Comparison of ENCODE assay signal across 8 cellular contexts in genomic region chr11:61815790-61816735, GRCh38. TPM values are rescaled to one million over a fixed set of nuclear protein-coding genes. Genes with fewer than 3 reads are reported as not detected.
DNase-seq lines count a peak whose midpoint lies in the region; ATAC-seq, FAIRE-seq and TF ChIP-seq lines count a peak whose summit lies in the region.

No MANE protein-coding gene starts in this region.

- H3K4me3 ChIP-seq in SJSA1 (peak overlapping the region; percentile 59), adipocyte (ENCODE audit: low read length) (peak overlapping the region; percentile 97), pancreas (peak overlapping the region; percentile 44 to 75 (median 54))

- DNase-seq in DMS 273 treated with DMSO at 0.1 percent for 48 hours (lab: John Stamatoyannopoulos, UW) (peak; percentile 29), HuH-7.5 (ENCODE audit: low spot score) (peak; percentile 89), SJSA1 (ENCODE audit: low read depth in 1 of 2, low spot score in 2 of 2) (peak; percentile 82 to 92), adipocyte (ENCODE audit: low read depth) (peak; percentile 74), cardiac septum (ENCODE audit: low spot score) (peak; percentile 83), pancreas (peak; percentile 47 to 85 (median 59)), middle frontal gyrus (ENCODE audit: extremely low spot score, low spot score) (no peak)

- no peak for FAIRE-seq in pancreas (lab: Jason Lieb, UNC)

- H3K27ac ChIP-seq in SJSA1 (peak overlapping the region; percentile 73), pancreas (peak overlapping the region; percentile 69 to 94 (median 78))

- peaks cover 30% of the 10 kb centered on the region for H3K36me3 ChIP-seq in SJSA1
- H3K36me3 ChIP-seq in adipocyte (ENCODE audit: control insufficient read depth, insufficient read depth, low read length, severe bottlenecking): peaks cover 29% of the 10 kb centered on the region
- no peaks in the 10 kb centered on the region for H3K36me3 ChIP-seq in pancreas

- H3K9ac ChIP-seq in adipocyte (ENCODE audit: low read length): peak overlapping the region; percentile 99

- H3K27me3 ChIP-seq in SJSA1 (replicated peaks) (no peaks in the 10 kb centered on the region), adipocyte (replicated peaks; ENCODE audit: control insufficient read depth, insufficient read depth, low read length) (no peaks in the 10 kb centered on the region), pancreas (no peaks in the 10 kb centered on the region)

- ATAC-seq in GM21367 (IDR thresholded peaks at IDR 0.05; ENCODE audit: unreplicated experiment) (peak; percentile 18), pancreas (peak; percentile 36 to 51 (median 36))

- H3K9me3 ChIP-seq in SJSA1 (replicated peaks) (no peaks in the 10 kb centered on the region), adipocyte (ENCODE audit: control insufficient read depth, low read length) (no peaks in the 10 kb centered on the region), pancreas (no peaks in the 10 kb centered on the region)

- 1% methylated on average over 62 to 69 of the region's 69 CpGs for WGBS in pancreas, 2 donors

- no peak for TF ChIP-seq CTCF in pancreas (IDR thresholded peaks at IDR 0.05)

- H3K4me1 ChIP-seq in SJSA1 (replicated peaks): peaks cover 28% of the 10 kb centered on the region
- peaks cover 38% of the 10 kb centered on the region for H3K4me1 ChIP-seq in adipocyte (ENCODE audit: control insufficient read depth, insufficient read depth, low read length)
- H3K4me1 ChIP-seq in pancreas: peaks cover 0 to 6% (median 3%) of the 10 kb centered on the region in 3 donors

- intact Hi-C loops in cardiac septum (cut with DNase I): loop anchor here (2.0 to 5.0 kb wide), 5 partner anchors 45 to 291 kb away; partner anchors contain the start of genes FADS3 and FTH1
- intact Hi-C loops in pancreas (cut with DNase I): no loop called here

RNA-seq across cellular contexts. Expression of gene FADS1, which starts 0.7 kb away (rescaled TPM):
- 46.7 and 61.5 TPM in 2 replicates for total RNA-seq in SJSA1 (2014; rRNA removed; shearing (Covaris generic))
- 34.0 TPM for total RNA-seq in cardiac septum
- total RNA-seq in pancreas: 10 to 100 TPM in 1 of 6 donors, 1 to 10 TPM in 5; 2.3 to 15.1 (median 5.7) TPM
- 1 to 10 TPM; 4.2 to 5.5 TPM for polyA plus RNA-seq in pancreas

RNA-seq across cellular contexts. Expression of gene FADS2, which starts 12.0 kb away (rescaled TPM):
- total RNA-seq in SJSA1 (2014; rRNA removed; shearing (Covaris generic)): 2.8 and 8.5 TPM in 2 replicates
- total RNA-seq in cardiac septum (25.8 TPM), pancreas (10 to 100 TPM in 2 of 6 donors, 1 to 10 TPM in 4; 1.7 to 20.5 (median 5.5) TPM)
- polyA plus RNA-seq in pancreas: 10 to 100 TPM in 1 of 2 donors, 1 to 10 TPM in 1; 8.4 to 21.3 TPM

RNA-seq across cellular contexts. Expression of gene FEN1, which starts 23.4 kb away (rescaled TPM):
- 181 and 185 TPM in 2 replicates for total RNA-seq in SJSA1 (2014; rRNA removed; shearing (Covaris generic))
- 5.8 TPM for total RNA-seq in cardiac septum
- 1 to 10 TPM; 2.3 to 7.3 (median 5.2) TPM for total RNA-seq in pancreas
- 1 to 10 TPM; 2.5 to 4.8 TPM for polyA plus RNA-seq in pancreas

RNA-seq across cellular contexts. Expression of gene TMEM258, which starts 23.7 kb away (rescaled TPM):
- total RNA-seq in SJSA1 (2014; rRNA removed; shearing (Covaris generic)): 70.2 and 74.5 TPM in 2 replicates
- 97.1 TPM for total RNA-seq in cardiac septum
- 100 to 1,000 TPM in 2 of 6 donors, 10 to 100 TPM in 4; 69.8 to 108 (median 94.4) TPM for total RNA-seq in pancreas
- polyA plus RNA-seq in pancreas: 100 to 1,000 TPM in 1 of 2 donors, 10 to 100 TPM in 1; 87.4 to 171 TPM

Comparison
In these comparisons a context has a peak if more than half of its experiments do, and no peak if none do; other contexts are left out.
1. RNA of gene FEN1, which starts 23.4 kb away (total RNA-seq): 181 to 185 TPM in SJSA1; 2.3 to 7.3 TPM in pancreas and 5.8 TPM in cardiac septum (single experiment); every median in the first group is over 10 times any median in the second.
2. Peak in every context shown above with its lines, with median percentiles within 50 percentile points of each other: H3K4me3 ChIP-seq.